Comparison of ENCODE assay signal across 16 cellular contexts in the genomic region with DNA sequence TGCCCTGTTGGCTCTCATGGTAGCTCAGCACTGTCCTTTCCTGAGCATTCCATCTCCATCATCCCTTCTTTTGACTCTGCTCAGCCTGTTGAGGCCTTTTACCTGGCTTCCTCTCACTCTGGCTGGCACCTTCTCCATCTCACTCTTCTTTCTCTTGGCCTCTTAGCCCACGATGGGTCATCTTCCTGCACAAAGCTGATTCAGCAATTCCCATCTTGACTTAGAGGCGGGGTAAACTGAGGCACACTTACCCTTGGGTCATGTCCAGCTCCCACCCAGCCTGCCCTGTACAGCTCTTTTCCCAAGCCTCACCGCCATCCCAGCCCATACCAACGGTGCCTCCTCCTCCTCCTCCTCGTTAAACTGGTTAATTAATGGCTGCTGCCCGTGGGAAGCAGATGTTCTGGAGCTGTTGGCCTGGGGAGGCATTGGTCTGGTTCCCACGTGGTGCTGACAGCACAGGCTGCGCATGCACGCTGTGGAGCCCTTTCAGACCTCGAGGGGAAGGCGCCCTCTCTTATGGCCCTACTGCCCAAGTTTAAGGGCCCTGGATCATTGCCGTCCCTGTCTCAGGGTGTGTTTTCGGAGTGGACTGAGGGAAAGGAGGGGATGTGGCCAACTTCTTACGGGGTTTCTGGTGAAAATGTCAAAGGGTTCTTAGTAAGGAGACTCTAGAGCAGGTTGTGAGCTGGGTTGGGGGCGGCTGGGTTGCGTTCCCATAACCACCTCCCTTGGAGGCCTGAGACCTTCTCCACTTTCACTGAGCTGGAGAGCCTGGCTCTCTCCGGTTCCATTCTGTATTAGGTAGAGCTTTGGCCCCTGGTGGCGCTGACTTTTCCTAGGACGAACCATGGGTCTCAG. TPM values are rescaled to one million over a fixed set of nuclear protein-coding genes. Genes with fewer than 3 reads are reported as not detected.
A peak's percentile ranks its signal among the peaks of the same experiment; 100 is the strongest.
DNase-seq lines count a peak whose midpoint lies in the region; ATAC-seq, FAIRE-seq and TF ChIP-seq lines count a peak whose summit lies in the region.
"Had no signal": no experiment of that assay in that cellular context is flagged by ENCODE, and none has a peak within 500 bp of the region (broad histone marks: within the 10 kb centered on the region; RNA-seq: fewer than 3 reads in every experiment).

No MANE protein-coding gene starts in this region.

- no peaks in the 10 kb centered on the region for H3K9me3 Mint-ChIP-seq in stimulated activated naive CD8-positive, alpha-beta T cell treated with anti-CD3 and anti-CD28 coated beads, Interleukin-15, Interleukin-2, amounts not matched to agents 100 ng/mL and 50 ng/mL, for 24 hours
- H3K9me3 Mint-ChIP-seq in osteocyte (ENCODE audit: unreplicated experiment) = no peaks in the 10 kb centered on the region

- H3K4me3 ChIP-seq in SK-N-MC = peak overlapping the region; percentile 80; the same call in 1 of the 2 replicates
- no peak overlapping the region for H3K4me3 ChIP-seq in kidney (ENCODE audit: low read length in 2 of 2)
- H3K4me3 ChIP-seq: mucosa of descending colon had no signal

- no peak for DNase-seq in stimulated activated naive CD8-positive, alpha-beta T cell treated with anti-CD3 and anti-CD28 coated beads, Interleukin-15, Interleukin-2, amounts not matched to agents 100 U/mL and 50 U/mL, for 24 hours
- DNase-seq in SK-N-MC (ENCODE audit: low read depth, low spot score) (no peak), kidney (peak; percentile 55), osteocyte (ENCODE audit: extremely low spot score, unreplicated experiment) (no peak), dermis blood vessel endothelial cell (no peak), activated gamma-delta T cell treated with Interleukin-2 at 50 U/mL for 16 hours (no peak)
- DNase-seq in activated CD4-positive, CD25-positive, alpha-beta regulatory T cell (lab: John Stamatoyannopoulos, UW) = no peak
- DNase-seq: cerebellar nuclear complex, erythroblast, mucosa of descending colon, NCI-H1417 treated with DMSO at 0.1 percent for 48 hours, NCI-H446 had no signal

- H3K9ac ChIP-seq in SK-N-MC (ENCODE audit: insufficient read length) (no peak overlapping the region), kidney (ENCODE audit: low read length in 2 of 2) (no peak overlapping the region)

- peak overlapping the region; percentile 11 for H3K27ac ChIP-seq in SK-N-MC
- no peak overlapping the region for H3K27ac ChIP-seq in kidney (ENCODE audit: low read depth in 2 of 2, low read length in 2 of 2)
- H3K27ac ChIP-seq: tibial artery had no signal

- no peak for FAIRE-seq in kidney (lab: Jason Lieb, UNC)
- FAIRE-seq: keratinocyte had no signal

- H3K4me1 Mint-ChIP-seq in stimulated activated naive CD8-positive, alpha-beta T cell treated with anti-CD3 and anti-CD28 coated beads, Interleukin-15, Interleukin-2, amounts not matched to agents 100 ng/mL and 50 ng/mL, for 24 hours (ENCODE audit: low read depth) = peaks cover 50% of the 10 kb centered on the region
- H3K4me1 Mint-ChIP-seq in osteocyte (ENCODE audit: unreplicated experiment) = peaks cover 8% of the 10 kb centered on the region

- H3K9me3 ChIP-seq in SK-N-MC (ENCODE audit: low read depth, low read length) = no peaks in the 10 kb centered on the region
- no peaks in the 10 kb centered on the region for H3K9me3 ChIP-seq in kidney (ENCODE audit: control insufficient read depth in 1 of 2, low read length in 2 of 2)
- H3K9me3 ChIP-seq: mucosa of descending colon, tibial artery had no signal

- no peak overlapping the region for H3K4me3 Mint-ChIP-seq in stimulated activated naive CD8-positive, alpha-beta T cell treated with anti-CD3 and anti-CD28 coated beads, Interleukin-15, Interleukin-2, amounts not matched to agents 100 ng/mL and 50 ng/mL, for 24 hours
- H3K4me3 Mint-ChIP-seq in osteocyte (ENCODE audit: unreplicated experiment) = no peak overlapping the region

- no peak for TF ChIP-seq CTCF in kidney (IDR thresholded peaks at IDR 0.05; ENCODE audit: borderline replicate concordance, extremely low read depth, insufficient read depth)
- TF ChIP-seq CTCF in osteocyte (IDR thresholded peaks at IDR 0.05) = no peak

- peak overlapping the region; percentile 84 for H3K27ac Mint-ChIP-seq in stimulated activated naive CD8-positive, alpha-beta T cell treated with anti-CD3 and anti-CD28 coated beads, Interleukin-15, Interleukin-2, amounts not matched to agents 100 ng/mL and 50 ng/mL, for 24 hours
- no peak overlapping the region for H3K27ac Mint-ChIP-seq in osteocyte (ENCODE audit: unreplicated experiment)

- no peak for ATAC-seq in stimulated activated naive CD8-positive, alpha-beta T cell treated with anti-CD3 and anti-CD28 coated beads, Interleukin-15, Interleukin-2, amounts not matched to agents 100 U/mL and 50 U/mL, for 24 hours

- peaks cover 0 to 11% of the 10 kb centered on the region in 2 donors for H3K4me1 ChIP-seq in kidney (ENCODE audit: control insufficient read depth in 1 of 2, insufficient read depth in 1 of 2, low read depth in 1 of 2, low read length in 2 of 2)

- no peaks in the 10 kb centered on the region for H3K27me3 Mint-ChIP-seq in stimulated activated naive CD8-positive, alpha-beta T cell treated with anti-CD3 and anti-CD28 coated beads, Interleukin-15, Interleukin-2, amounts not matched to agents 100 ng/mL and 50 ng/mL, for 24 hours
- peaks cover 48% of the 10 kb centered on the region for H3K27me3 Mint-ChIP-seq in osteocyte (ENCODE audit: unreplicated experiment)

- H3K36me3 Mint-ChIP-seq in stimulated activated naive CD8-positive, alpha-beta T cell treated with anti-CD3 and anti-CD28 coated beads, Interleukin-15, Interleukin-2, amounts not matched to agents 100 ng/mL and 50 ng/mL, for 24 hours (ENCODE audit: low read depth) = no peaks in the 10 kb centered on the region
- no peaks in the 10 kb centered on the region for H3K36me3 Mint-ChIP-seq in osteocyte (ENCODE audit: unreplicated experiment)

- peaks cover 5% of the 10 kb centered on the region; the same call in 1 of the 2 replicates for H3K36me3 ChIP-seq in SK-N-MC (ENCODE audit: insufficient read depth, low read length)
- H3K36me3 ChIP-seq in kidney (ENCODE audit: control insufficient read depth in 1 of 2, insufficient read depth in 2 of 2, low read length in 2 of 2) = no peaks in the 10 kb centered on the region
- H3K36me3 ChIP-seq: tibial artery had no signal

- intact Hi-C loops in kidney (cut with DNase I) = no loop called here

RNA-seq across cellular contexts. Expression of gene WNT10A, which starts 10.9 kb away (rescaled TPM):
- 10.2 TPM for total RNA-seq in kidney
- polyA plus RNA-seq in kidney (ENCODE audit: insufficient read depth, low read depth, low replicate concordance) = 1.1 TPM
- not detected in 2 replicates for total RNA-seq in osteocyte
- under 0.01 and 0.05 TPM in 2 replicates for total RNA-seq in dermis blood vessel endothelial cell

RNA-seq across cellular contexts. Expression of gene WNT6, which starts 31.9 kb away (rescaled TPM):
- total RNA-seq in kidney (0.57 TPM), osteocyte (0.42 and 0.64 TPM in 2 replicates), dermis blood vessel endothelial cell (not detected in 2 replicates)
- 0.75 TPM for polyA plus RNA-seq in kidney (ENCODE audit: insufficient read depth, low read depth, low replicate concordance)
- polyA plus RNA-seq: keratinocyte had no signal

RNA-seq across cellular contexts. Expression of gene PRKAG3, which starts 59.9 kb away (rescaled TPM):
- not detected for total RNA-seq in kidney
- not detected for polyA plus RNA-seq in kidney (ENCODE audit: insufficient read depth, low read depth, low replicate concordance)
- total RNA-seq in osteocyte = not detected in 2 replicates
- total RNA-seq in dermis blood vessel endothelial cell = not detected in 2 replicates
- total RNA-seq: Daoy, mucosa of descending colon had no signal
- polyA plus RNA-seq: keratinocyte had no signal

Comparison
In these comparisons a context has a peak if more than half of its experiments do, and no peak if none do; other contexts are left out.
1. RNA of gene WNT10A, which starts 10.9 kb away (total RNA-seq): 10.2 TPM in kidney (single experiment); not detected in osteocyte and under 0.01 to 0.05 TPM in dermis blood vessel endothelial cell; every median in the first group is over 10 times any median in the second.